25 cellular contexts compared by ENCODE assay signal in genomic region chr7:12851142-12851541, GRCh38.
"Had no signal": no experiment of that assay in that cellular context is flagged by ENCODE, and none has a peak within 500 bp of the region (broad histone marks: within the 10 kb centered on the region; RNA-seq: fewer than 3 reads in every experiment).

No MANE protein-coding gene starts in this region.

- H3K27ac ChIP-seq: ascending aorta, body of pancreas, cardiac muscle cell, Peyer's patch had no signal

- DNase-seq: activated CD4-positive, alpha-beta T cell treated with anti-CD3 and anti-CD28 coated beads for 4 hours; activated CD8-positive, alpha-beta memory T cell treated with anti-CD3 and anti-CD28 coated beads, Interleukin-2, amount 10 ng/mL, durations not matched to agents 7 days and 5 days; activated effector memory CD4-positive, alpha-beta T cell treated with Interleukin-2 at 50 U/mL for 16 hours; activated naive CD4-positive, alpha-beta T cell; activated naive CD8-positive, alpha-beta T cell treated with anti-CD3 and anti-CD28 coated beads, Interleukin-2, amount 50 U/mL, for 24 hours; activated T-cell treated with anti-CD3 and anti-CD28 coated beads, Interleukin-2, amount 50 U/mL, for 24 hours; amniotic stem cell; body of pancreas; Kasumi-1; KBM-7; NCI-H1048; NCI-H146; NCI-H187 treated with DMSO at 0.1 percent for 48 hours; NCI-H345; NCI-H510A; NCI-H526 treated with DMSO at 0.1 percent for 48 hours; NCI-H82; Peyer's patch; SHP77 treated with DMSO at 0.1 percent for 48 hours had no signal

- H3K4me3 ChIP-seq: ascending aorta, body of pancreas, cardiac muscle cell, Peyer's patch had no signal

- H3K4me1 ChIP-seq: ascending aorta, body of pancreas, Peyer's patch had no signal

- H3K36me3 ChIP-seq: ascending aorta, cardiac muscle cell, Peyer's patch had no signal

- ATAC-seq: activated CD4-positive, CD25-positive, alpha-beta regulatory T cell treated with anti-CD3 and anti-CD28 coated beads, Interleukin-2, amount 50 U/mL, for 24 hours; activated CD8-positive, alpha-beta memory T cell treated with anti-CD3 and anti-CD28 coated beads, Interleukin-2, amount 10 ng/mL, durations not matched to agents 7 days and 5 days; activated naive CD4-positive, alpha-beta T cell treated with anti-CD3 and anti-CD28 coated beads, Interleukin-2, amount 50 U/mL, for 72 hours; activated naive CD8-positive, alpha-beta T cell treated with anti-CD3 and anti-CD28 coated beads, Interleukin-2, amount 50 U/mL, for 24 hours; body of pancreas had no signal

- H3K27me3 Mint-ChIP-seq: activated CD8-positive, alpha-beta memory T cell treated with anti-CD3 and anti-CD28 coated beads, Interleukin-2, amount 10 ng/mL, durations not matched to agents 7 days and 5 days; activated naive CD8-positive, alpha-beta T cell treated with anti-CD3 and anti-CD28 coated beads, Interleukin-2, amount 50 U/mL, for 24 hours; activated T-cell treated with anti-CD3 and anti-CD28 coated beads, Interleukin-2, amount 50 U/mL, for 24 hours had no signal

- H3K36me3 Mint-ChIP-seq: activated CD8-positive, alpha-beta memory T cell treated with anti-CD3 and anti-CD28 coated beads, Interleukin-2, amount 10 ng/mL, durations not matched to agents 7 days and 5 days; activated naive CD4-positive, alpha-beta T cell treated with anti-CD3 and anti-CD28 coated beads, Interleukin-2, amount 50 U/mL, for 72 hours had no signal

- H3K9me3 Mint-ChIP-seq: activated T-helper 1 cell treated with anti-CD3 and anti-CD28 coated beads, Interleukin-12 subunit alpha, Interleukin-12 subunit beta, Interleukin-2, Interleukin-4 antibody, amounts not matched to agents 30 ng/mL and 10 ng/mL and 1 ng/mL, durations not matched to agents 14 hours and 24 hours and 36 hours; T-helper 1 cell treated with Interleukin-12 subunit alpha and Interleukin-12 subunit beta and Interleukin-4 antibody, amounts not matched to agents 30 μg/mL and 1 μg/mL, for 36 hours had no signal

- H3K4me3 Mint-ChIP-seq: activated CD8-positive, alpha-beta memory T cell treated with anti-CD3 and anti-CD28 coated beads, Interleukin-2, amount 10 ng/mL, durations not matched to agents 7 days and 5 days; activated naive CD8-positive, alpha-beta T cell treated with anti-CD3 and anti-CD28 coated beads, Interleukin-2, amount 50 U/mL, for 24 hours; activated T-cell treated with anti-CD3 and anti-CD28 coated beads, Interleukin-2, amount 50 U/mL, for 24 hours; activated T-helper 1 cell treated with anti-CD3 and anti-CD28 coated beads, Interleukin-12 subunit alpha, Interleukin-12 subunit beta, Interleukin-2, Interleukin-4 antibody, amounts not matched to agents 30 ng/mL and 10 ng/mL and 1 ng/mL, durations not matched to agents 14 hours and 24 hours and 36 hours; T-helper 1 cell treated with Interleukin-12 subunit alpha and Interleukin-12 subunit beta and Interleukin-4 antibody, amounts not matched to agents 30 μg/mL and 1 μg/mL, for 36 hours had no signal

- H3K4me1 Mint-ChIP-seq: activated CD8-positive, alpha-beta memory T cell treated with anti-CD3 and anti-CD28 coated beads, Interleukin-2, amount 10 ng/mL, durations not matched to agents 7 days and 5 days; activated naive CD8-positive, alpha-beta T cell treated with anti-CD3 and anti-CD28 coated beads, Interleukin-2, amount 50 U/mL, for 24 hours had no signal

- H3K27me3 ChIP-seq: ascending aorta, body of pancreas, cardiac muscle cell, Peyer's patch had no signal

- H3K27ac Mint-ChIP-seq: activated CD8-positive, alpha-beta memory T cell treated with anti-CD3 and anti-CD28 coated beads, Interleukin-2, amount 10 ng/mL, durations not matched to agents 7 days and 5 days; activated naive CD4-positive, alpha-beta T cell treated with anti-CD3 and anti-CD28 coated beads, Interleukin-2, amount 50 U/mL, for 72 hours; activated naive CD8-positive, alpha-beta T cell treated with anti-CD3 and anti-CD28 coated beads, Interleukin-2, amount 50 U/mL, for 24 hours; activated T-cell treated with anti-CD3 and anti-CD28 coated beads, Interleukin-2, amount 50 U/mL, for 24 hours; activated T-helper 1 cell treated with anti-CD3 and anti-CD28 coated beads, Interleukin-12 subunit alpha, Interleukin-12 subunit beta, Interleukin-2, Interleukin-4 antibody, amounts not matched to agents 30 ng/mL and 10 ng/mL and 1 ng/mL, durations not matched to agents 14 hours and 24 hours and 36 hours; T-helper 1 cell treated with Interleukin-12 subunit alpha and Interleukin-12 subunit beta and Interleukin-4 antibody, amounts not matched to agents 30 μg/mL and 1 μg/mL, for 36 hours had no signal
